In the genomic region with DNA sequence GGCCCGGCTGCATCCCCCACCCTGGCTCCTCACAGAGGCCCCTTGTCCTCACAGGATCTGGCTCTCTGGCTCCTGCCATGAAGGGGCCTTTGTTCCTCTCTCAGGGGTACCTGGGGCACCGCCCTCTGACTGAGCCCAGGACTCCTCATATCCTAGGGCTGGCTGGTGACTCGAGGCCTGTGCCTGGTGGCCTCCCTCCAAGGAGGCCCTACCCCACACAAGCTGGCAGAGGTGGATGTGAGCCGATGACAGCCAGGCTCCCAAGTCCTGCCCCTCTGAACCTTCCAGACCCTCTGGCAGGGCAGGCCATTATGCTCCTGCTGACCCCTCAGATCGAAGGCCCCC, we compare ENCODE assay signal across 1 cellular context.
TF ChIP-seq lines count a peak whose summit lies in the region.

No MANE protein-coding gene starts in this region.

TF ChIP-seq in HepG2, 621 proteins besides CTCF, POLR2A, EP300 and RAD21 (continued from another document and continues in another):
- TF ChIP-seq, protein P1, sequence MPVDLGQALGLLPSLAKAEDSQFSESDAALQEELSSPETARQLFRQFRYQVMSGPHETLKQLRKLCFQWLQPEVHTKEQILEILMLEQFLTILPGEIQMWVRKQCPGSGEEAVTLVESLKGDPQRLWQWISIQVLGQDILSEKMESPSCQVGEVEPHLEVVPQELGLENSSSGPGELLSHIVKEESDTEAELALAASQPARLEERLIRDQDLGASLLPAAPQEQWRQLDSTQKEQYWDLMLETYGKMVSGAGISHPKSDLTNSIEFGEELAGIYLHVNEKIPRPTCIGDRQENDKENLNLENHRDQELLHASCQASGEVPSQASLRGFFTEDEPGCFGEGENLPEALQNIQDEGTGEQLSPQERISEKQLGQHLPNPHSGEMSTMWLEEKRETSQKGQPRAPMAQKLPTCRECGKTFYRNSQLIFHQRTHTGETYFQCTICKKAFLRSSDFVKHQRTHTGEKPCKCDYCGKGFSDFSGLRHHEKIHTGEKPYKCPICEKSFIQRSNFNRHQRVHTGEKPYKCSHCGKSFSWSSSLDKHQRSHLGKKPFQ (CRISPR knock-in tag; IDR thresholded peaks at IDR 0.05; ENCODE audit: insufficient replicate concordance): no peak
- TF ChIP-seq ZNF256 (CRISPR knock-in tag; conservative IDR thresholded peaks at IDR 0.05): no peak
- TF ChIP-seq ZSCAN31 (CRISPR knock-in tag; IDR thresholded peaks at IDR 0.05; ENCODE audit: low read depth): no peak
- TF ChIP-seq NR2F2 (IDR thresholded peaks at IDR 0.05; ENCODE audit: borderline replicate concordance, low read depth): no peak
- no peak for TF ChIP-seq SIN3B (IDR thresholded peaks at IDR 0.05; ENCODE audit: low read length)
- no peak for TF ChIP-seq ZFP36L1 (CRISPR knock-in tag; IDR thresholded peaks at IDR 0.05)
- TF ChIP-seq, protein P2, sequence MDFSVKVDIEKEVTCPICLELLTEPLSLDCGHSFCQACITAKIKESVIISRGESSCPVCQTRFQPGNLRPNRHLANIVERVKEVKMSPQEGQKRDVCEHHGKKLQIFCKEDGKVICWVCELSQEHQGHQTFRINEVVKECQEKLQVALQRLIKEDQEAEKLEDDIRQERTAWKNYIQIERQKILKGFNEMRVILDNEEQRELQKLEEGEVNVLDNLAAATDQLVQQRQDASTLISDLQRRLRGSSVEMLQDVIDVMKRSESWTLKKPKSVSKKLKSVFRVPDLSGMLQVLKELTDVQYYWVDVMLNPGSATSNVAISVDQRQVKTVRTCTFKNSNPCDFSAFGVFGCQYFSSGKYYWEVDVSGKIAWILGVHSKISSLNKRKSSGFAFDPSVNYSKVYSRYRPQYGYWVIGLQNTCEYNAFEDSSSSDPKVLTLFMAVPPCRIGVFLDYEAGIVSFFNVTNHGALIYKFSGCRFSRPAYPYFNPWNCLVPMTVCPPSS (IDR thresholded peaks at IDR 0.05): no peak
- TF ChIP-seq, protein P3, sequence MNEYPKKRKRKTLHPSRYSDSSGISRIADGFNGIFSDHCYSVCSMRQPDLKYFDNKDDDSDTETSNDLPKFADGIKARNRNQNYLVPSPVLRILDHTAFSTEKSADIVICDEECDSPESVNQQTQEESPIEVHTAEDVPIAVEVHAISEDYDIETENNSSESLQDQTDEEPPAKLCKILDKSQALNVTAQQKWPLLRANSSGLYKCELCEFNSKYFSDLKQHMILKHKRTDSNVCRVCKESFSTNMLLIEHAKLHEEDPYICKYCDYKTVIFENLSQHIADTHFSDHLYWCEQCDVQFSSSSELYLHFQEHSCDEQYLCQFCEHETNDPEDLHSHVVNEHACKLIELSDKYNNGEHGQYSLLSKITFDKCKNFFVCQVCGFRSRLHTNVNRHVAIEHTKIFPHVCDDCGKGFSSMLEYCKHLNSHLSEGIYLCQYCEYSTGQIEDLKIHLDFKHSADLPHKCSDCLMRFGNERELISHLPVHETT (CRISPR knock-in tag; conservative IDR thresholded peaks at IDR 0.05): no peak
- TF ChIP-seq ZNF761 (CRISPR knock-in tag; conservative IDR thresholded peaks at IDR 0.05): no peak
- TF ChIP-seq WIZ (CRISPR knock-in tag; IDR thresholded peaks at IDR 0.05): no peak
- TF ChIP-seq POLR2G (IDR thresholded peaks at IDR 0.05; ENCODE audit: low read depth, low read length): peak; percentile 22; the same call in 1 of the 2 replicates
- TF ChIP-seq ZNF343 (CRISPR knock-in tag; IDR thresholded peaks at IDR 0.05): no peak
- TF ChIP-seq, protein P4, sequence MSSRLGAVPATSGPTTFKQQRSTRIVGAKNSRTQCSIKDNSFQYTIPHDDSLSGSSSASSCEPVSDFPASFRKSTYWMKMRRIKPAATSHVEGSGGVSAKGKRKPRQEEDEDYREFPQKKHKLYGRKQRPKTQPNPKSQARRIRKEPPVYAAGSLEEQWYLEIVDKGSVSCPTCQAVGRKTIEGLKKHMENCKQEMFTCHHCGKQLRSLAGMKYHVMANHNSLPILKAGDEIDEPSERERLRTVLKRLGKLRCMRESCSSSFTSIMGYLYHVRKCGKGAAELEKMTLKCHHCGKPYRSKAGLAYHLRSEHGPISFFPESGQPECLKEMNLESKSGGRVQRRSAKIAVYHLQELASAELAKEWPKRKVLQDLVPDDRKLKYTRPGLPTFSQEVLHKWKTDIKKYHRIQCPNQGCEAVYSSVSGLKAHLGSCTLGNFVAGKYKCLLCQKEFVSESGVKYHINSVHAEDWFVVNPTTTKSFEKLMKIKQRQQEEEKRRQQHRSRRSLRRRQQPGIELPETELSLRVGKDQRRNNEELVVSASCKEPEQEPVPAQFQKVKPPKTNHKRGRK (CRISPR knock-in tag; IDR thresholded peaks at IDR 0.05): no peak
- no peak for TF ChIP-seq POGZ (CRISPR knock-in tag; IDR thresholded peaks at IDR 0.05)
- TF ChIP-seq, protein P5, sequence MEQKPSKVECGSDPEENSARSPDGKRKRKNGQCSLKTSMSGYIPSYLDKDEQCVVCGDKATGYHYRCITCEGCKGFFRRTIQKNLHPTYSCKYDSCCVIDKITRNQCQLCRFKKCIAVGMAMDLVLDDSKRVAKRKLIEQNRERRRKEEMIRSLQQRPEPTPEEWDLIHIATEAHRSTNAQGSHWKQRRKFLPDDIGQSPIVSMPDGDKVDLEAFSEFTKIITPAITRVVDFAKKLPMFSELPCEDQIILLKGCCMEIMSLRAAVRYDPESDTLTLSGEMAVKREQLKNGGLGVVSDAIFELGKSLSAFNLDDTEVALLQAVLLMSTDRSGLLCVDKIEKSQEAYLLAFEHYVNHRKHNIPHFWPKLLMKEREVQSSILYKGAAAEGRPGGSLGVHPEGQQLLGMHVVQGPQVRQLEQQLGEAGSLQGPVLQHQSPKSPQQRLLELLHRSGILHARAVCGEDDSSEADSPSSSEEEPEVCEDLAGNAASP (CRISPR knock-in tag; IDR thresholded peaks at IDR 0.05; ENCODE audit: borderline replicate concordance): peak; percentile 21; the same call in 1 of the 2 replicates
- TF ChIP-seq SNAI1 (CRISPR knock-in tag; IDR thresholded peaks at IDR 0.05; ENCODE audit: borderline replicate concordance): no peak
- TF ChIP-seq, protein P6, sequence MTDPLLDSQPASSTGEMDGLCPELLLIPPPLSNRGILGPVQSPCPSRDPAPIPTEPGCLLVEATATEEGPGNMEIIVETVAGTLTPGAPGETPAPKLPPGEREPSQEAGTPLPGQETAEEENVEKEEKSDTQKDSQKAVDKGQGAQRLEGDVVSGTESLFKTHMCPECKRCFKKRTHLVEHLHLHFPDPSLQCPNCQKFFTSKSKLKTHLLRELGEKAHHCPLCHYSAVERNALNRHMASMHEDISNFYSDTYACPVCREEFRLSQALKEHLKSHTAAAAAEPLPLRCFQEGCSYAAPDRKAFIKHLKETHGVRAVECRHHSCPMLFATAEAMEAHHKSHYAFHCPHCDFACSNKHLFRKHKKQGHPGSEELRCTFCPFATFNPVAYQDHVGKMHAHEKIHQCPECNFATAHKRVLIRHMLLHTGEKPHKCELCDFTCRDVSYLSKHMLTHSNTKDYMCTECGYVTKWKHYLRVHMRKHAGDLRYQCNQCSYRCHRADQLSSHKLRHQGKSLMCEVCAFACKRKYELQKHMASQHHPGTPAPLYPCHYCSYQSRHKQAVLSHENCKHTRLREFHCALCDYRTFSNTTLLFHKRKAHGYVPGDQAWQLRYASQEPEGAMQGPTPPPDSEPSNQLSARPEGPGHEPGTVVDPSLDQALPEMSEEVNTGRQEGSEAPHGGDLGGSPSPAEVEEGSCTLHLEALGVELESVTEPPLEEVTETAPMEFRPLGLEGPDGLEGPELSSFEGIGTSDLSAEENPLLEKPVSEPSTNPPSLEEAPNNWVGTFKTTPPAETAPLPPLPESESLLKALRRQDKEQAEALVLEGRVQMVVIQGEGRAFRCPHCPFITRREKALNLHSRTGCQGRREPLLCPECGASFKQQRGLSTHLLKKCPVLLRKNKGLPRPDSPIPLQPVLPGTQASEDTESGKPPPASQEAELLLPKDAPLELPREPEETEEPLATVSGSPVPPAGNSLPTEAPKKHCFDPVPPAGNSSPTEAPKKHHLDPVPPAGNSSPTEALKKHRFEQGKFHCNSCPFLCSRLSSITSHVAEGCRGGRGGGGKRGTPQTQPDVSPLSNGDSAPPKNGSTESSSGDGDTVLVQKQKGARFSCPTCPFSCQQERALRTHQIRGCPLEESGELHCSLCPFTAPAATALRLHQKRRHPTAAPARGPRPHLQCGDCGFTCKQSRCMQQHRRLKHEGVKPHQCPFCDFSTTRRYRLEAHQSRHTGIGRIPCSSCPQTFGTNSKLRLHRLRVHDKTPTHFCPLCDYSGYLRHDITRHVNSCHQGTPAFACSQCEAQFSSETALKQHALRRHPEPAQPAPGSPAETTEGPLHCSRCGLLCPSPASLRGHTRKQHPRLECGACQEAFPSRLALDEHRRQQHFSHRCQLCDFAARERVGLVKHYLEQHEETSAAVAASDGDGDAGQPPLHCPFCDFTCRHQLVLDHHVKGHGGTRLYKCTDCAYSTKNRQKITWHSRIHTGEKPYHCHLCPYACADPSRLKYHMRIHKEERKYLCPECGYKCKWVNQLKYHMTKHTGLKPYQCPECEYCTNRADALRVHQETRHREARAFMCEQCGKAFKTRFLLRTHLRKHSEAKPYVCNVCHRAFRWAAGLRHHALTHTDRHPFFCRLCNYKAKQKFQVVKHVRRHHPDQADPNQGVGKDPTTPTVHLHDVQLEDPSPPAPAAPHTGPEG (CRISPR knock-in tag; IDR thresholded peaks at IDR 0.05): no peak
- TF ChIP-seq, protein P7, sequence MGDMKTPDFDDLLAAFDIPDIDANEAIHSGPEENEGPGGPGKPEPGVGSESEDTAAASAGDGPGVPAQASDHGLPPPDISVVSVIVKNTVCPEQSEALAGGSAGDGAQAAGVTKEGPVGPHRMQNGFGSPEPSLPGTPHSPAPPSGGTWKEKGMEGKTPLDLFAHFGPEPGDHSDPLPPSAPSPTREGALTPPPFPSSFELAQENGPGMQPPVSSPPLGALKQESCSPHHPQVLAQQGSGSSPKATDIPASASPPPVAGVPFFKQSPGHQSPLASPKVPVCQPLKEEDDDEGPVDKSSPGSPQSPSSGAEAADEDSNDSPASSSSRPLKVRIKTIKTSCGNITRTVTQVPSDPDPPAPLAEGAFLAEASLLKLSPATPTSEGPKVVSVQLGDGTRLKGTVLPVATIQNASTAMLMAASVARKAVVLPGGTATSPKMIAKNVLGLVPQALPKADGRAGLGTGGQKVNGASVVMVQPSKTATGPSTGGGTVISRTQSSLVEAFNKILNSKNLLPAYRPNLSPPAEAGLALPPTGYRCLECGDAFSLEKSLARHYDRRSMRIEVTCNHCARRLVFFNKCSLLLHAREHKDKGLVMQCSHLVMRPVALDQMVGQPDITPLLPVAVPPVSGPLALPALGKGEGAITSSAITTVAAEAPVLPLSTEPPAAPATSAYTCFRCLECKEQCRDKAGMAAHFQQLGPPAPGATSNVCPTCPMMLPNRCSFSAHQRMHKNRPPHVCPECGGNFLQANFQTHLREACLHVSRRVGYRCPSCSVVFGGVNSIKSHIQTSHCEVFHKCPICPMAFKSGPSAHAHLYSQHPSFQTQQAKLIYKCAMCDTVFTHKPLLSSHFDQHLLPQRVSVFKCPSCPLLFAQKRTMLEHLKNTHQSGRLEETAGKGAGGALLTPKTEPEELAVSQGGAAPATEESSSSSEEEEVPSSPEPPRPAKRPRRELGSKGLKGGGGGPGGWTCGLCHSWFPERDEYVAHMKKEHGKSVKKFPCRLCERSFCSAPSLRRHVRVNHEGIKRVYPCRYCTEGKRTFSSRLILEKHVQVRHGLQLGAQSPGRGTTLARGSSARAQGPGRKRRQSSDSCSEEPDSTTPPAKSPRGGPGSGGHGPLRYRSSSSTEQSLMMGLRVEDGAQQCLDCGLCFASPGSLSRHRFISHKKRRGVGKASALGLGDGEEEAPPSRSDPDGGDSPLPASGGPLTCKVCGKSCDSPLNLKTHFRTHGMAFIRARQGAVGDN (CRISPR knock-in tag; IDR thresholded peaks at IDR 0.05): 0 out of 2 replicates have a peak, but pooled peaks have one; percentile 20
- TF ChIP-seq MYC (CRISPR knock-in tag; IDR thresholded peaks at IDR 0.05; ENCODE audit: borderline replicate concordance): no peak
- no peak for TF ChIP-seq HNF4G (IDR thresholded peaks at IDR 0.05; ENCODE audit: borderline replicate concordance, low read depth, low read length)
- TF ChIP-seq HNF4G (CRISPR knock-in tag; IDR thresholded peaks at IDR 0.05; ENCODE audit: borderline replicate concordance, low read depth): no peak
- no peak for TF ChIP-seq TCF7L2 (IDR thresholded peaks at IDR 0.05; ENCODE audit: low read depth, low read length)
- TF ChIP-seq, protein P8, sequence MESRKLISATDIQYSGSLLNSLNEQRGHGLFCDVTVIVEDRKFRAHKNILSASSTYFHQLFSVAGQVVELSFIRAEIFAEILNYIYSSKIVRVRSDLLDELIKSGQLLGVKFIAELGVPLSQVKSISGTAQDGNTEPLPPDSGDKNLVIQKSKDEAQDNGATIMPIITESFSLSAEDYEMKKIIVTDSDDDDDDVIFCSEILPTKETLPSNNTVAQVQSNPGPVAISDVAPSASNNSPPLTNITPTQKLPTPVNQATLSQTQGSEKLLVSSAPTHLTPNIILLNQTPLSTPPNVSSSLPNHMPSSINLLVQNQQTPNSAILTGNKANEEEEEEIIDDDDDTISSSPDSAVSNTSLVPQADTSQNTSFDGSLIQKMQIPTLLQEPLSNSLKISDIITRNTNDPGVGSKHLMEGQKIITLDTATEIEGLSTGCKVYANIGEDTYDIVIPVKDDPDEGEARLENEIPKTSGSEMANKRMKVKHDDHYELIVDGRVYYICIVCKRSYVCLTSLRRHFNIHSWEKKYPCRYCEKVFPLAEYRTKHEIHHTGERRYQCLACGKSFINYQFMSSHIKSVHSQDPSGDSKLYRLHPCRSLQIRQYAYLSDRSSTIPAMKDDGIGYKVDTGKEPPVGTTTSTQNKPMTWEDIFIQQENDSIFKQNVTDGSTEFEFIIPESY (CRISPR knock-in tag; IDR thresholded peaks at IDR 0.05): 0 out of 2 replicates have a peak, but pooled peaks have one; percentile 4
- TF ChIP-seq, protein P9, sequence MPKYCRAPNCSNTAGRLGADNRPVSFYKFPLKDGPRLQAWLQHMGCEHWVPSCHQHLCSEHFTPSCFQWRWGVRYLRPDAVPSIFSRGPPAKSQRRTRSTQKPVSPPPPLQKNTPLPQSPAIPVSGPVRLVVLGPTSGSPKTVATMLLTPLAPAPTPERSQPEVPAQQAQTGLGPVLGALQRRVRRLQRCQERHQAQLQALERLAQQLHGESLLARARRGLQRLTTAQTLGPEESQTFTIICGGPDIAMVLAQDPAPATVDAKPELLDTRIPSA (CRISPR knock-in tag; IDR thresholded peaks at IDR 0.05; ENCODE audit: borderline replicate concordance): no peak
- no peak for TF ChIP-seq ZBTB1 (CRISPR knock-in tag; IDR thresholded peaks at IDR 0.05; ENCODE audit: borderline replicate concordance)
- TF ChIP-seq NFE2 (CRISPR knock-in tag; IDR thresholded peaks at IDR 0.05): no peak
- TF ChIP-seq KAT2B (IDR thresholded peaks at IDR 0.05; ENCODE audit: borderline replicate concordance, low read depth, low read length): no peak
- no peak for TF ChIP-seq CEBPB (IDR thresholded peaks at IDR 0.05; ENCODE audit: borderline replicate concordance, low read depth, low read length)
- no peak for TF ChIP-seq ZNF460 (CRISPR knock-in tag; IDR thresholded peaks at IDR 0.05; ENCODE audit: borderline replicate concordance)
